Comparison of ENCODE assay signal across 32 cellular contexts in genomic region chr12:74489543-74489942, GRCh38. TPM values are rescaled to one million over a fixed set of nuclear protein-coding genes. Genes with fewer than 3 reads are reported as not detected.
DNase-seq lines count a peak whose midpoint lies in the region; ATAC-seq, FAIRE-seq and TF ChIP-seq lines count a peak whose summit lies in the region.
"Had no signal": no experiment of that assay in that cellular context is flagged by ENCODE, and none has a peak within 500 bp of the region (broad histone marks: within the 10 kb centered on the region; RNA-seq: fewer than 3 reads in every experiment).

No MANE protein-coding gene starts in this region.

- no peaks in the 10 kb centered on the region for H3K4me1 ChIP-seq in CD8-positive, alpha-beta memory T cell (ENCODE audit: insufficient read depth, low read length)
- H3K4me1 ChIP-seq in K562 (replicated peaks in 1 of 2; ENCODE audit: control insufficient read depth in 2 of 2, insufficient read depth in 2 of 2, low read length in 2 of 2): no peaks in the 10 kb centered on the region; a peak in 2 of 5 replicates
- H3K4me1 ChIP-seq in esophagus muscularis mucosa: no peaks in the 10 kb centered on the region
- no peaks in the 10 kb centered on the region for H3K4me1 ChIP-seq in HepG2 (ENCODE audit: insufficient read depth, low read length)
- H3K4me1 ChIP-seq: Caco-2, left ventricle myocardium inferior, parathyroid adenoma, right lobe of liver, SJSA1, vagina had no signal

- no peaks in the 10 kb centered on the region for H3K36me3 Mint-ChIP-seq in CD8-positive, alpha-beta memory T cell
- H3K36me3 Mint-ChIP-seq in osteocyte (ENCODE audit: unreplicated experiment): no peaks in the 10 kb centered on the region
- H3K36me3 Mint-ChIP-seq: brain, mesothelial cell of epicardium, T-cell had no signal

- peaks cover 0 to 2% (median 0%) of the 10 kb centered on the region in 5 donors for H3K9me3 Mint-ChIP-seq in CD8-positive, alpha-beta memory T cell
- no peaks in the 10 kb centered on the region for H3K9me3 Mint-ChIP-seq in osteocyte (ENCODE audit: unreplicated experiment)
- H3K9me3 Mint-ChIP-seq: brain, mesothelial cell of epicardium, nephron, T-cell had no signal

- FAIRE-seq in GM19239 (lab: Jason Lieb, UNC): peak; percentile 68
- FAIRE-seq in K562 (lab: Jason Lieb, UNC): no peak
- FAIRE-seq in HepG2 (lab: Jason Lieb, UNC): no peak
- FAIRE-seq: TTC549 had no signal

- H4K20me1 ChIP-seq in K562 (replicated peaks; ENCODE audit: control insufficient read depth, insufficient read depth, low read length) (no peaks in the 10 kb centered on the region), HepG2 (ENCODE audit: insufficient read depth, low read length) (no peaks in the 10 kb centered on the region)
- H4K20me1 ChIP-seq: BLaER1 had no signal

- no peaks in the 10 kb centered on the region for H3K9me3 ChIP-seq in CD8-positive, alpha-beta memory T cell (ENCODE audit: low read length)
- H3K9me3 ChIP-seq in K562 (replicated peaks; ENCODE audit: control insufficient read depth, insufficient read depth, low read depth, low read length) (no peaks in the 10 kb centered on the region), esophagus muscularis mucosa (no peaks in the 10 kb centered on the region), HepG2 (ENCODE audit: low read length) (no peaks in the 10 kb centered on the region)
- H3K9me3 ChIP-seq: BLaER1, Caco-2, left ventricle myocardium inferior, right lobe of liver, SJSA1, thoracic aorta, vagina had no signal

- peaks cover 2 to 10% of the 10 kb centered on the region in 2 donors for H3K27me3 Mint-ChIP-seq in CD8-positive, alpha-beta memory T cell
- peaks cover 12% of the 10 kb centered on the region for H3K27me3 Mint-ChIP-seq in osteocyte (ENCODE audit: unreplicated experiment)

- no TSS peak for BruUV-seq in K562 (replicated peaks; lab: Mats Ljungman, UMichigan)
- BruUV-seq in HepG2 (replicated peaks; lab: Mats Ljungman, UMichigan): no TSS peak

- ATAC-seq in HG02678 (IDR thresholded peaks at IDR 0.05; ENCODE audit: unreplicated experiment) (peak; percentile 23), K562 (peak; percentile 50; the same call in 2 of the 3 replicates), HepG2 (no peak)
- ATAC-seq: activated CD8-positive, alpha-beta T cell treated with anti-CD3 and anti-CD28 coated beads, Interleukin-2, amount 10 ng/mL, durations not matched to agents 7 days and 5 days; stimulated activated naive CD8-positive, alpha-beta T cell treated with anti-CD3 and anti-CD28 coated beads, Interleukin-15, Interleukin-2, amounts not matched to agents 100 U/mL and 50 U/mL, for 24 hours had no signal

- TF ChIP-seq POLR2A in K562 (conservative IDR thresholded peaks at IDR 0.05) (no peak), esophagus muscularis mucosa (IDR thresholded peaks at IDR 0.05; ENCODE audit: low read depth) (no peak), HepG2 (IDR thresholded peaks at IDR 0.05; ENCODE audit: insufficient read depth in 1 of 2, low read depth in 2 of 2, low read length in 2 of 2) (no peak)

- H3K36me3 ChIP-seq in CD8-positive, alpha-beta memory T cell (ENCODE audit: insufficient read depth, low read length): no peaks in the 10 kb centered on the region
- no peaks in the 10 kb centered on the region for H3K36me3 ChIP-seq in K562 (ENCODE audit: control insufficient read depth, insufficient read depth, low read length)
- no peaks in the 10 kb centered on the region for H3K36me3 ChIP-seq in esophagus muscularis mucosa
- no peaks in the 10 kb centered on the region for H3K36me3 ChIP-seq in HepG2 (replicated peaks in 1 of 2; ENCODE audit: control insufficient read depth in 1 of 2, insufficient read depth in 2 of 2, low read length in 2 of 2)
- H3K36me3 ChIP-seq: BLaER1, left ventricle myocardium inferior, right lobe of liver, SJSA1, thoracic aorta, vagina had no signal

- H3K27ac ChIP-seq in CD8-positive, alpha-beta memory T cell (ENCODE audit: low read depth, low read length): no peak overlapping the region
- H3K27ac ChIP-seq in K562 (ENCODE audit: extremely low read depth, low read depth, low read length): peak overlapping the region; percentile 42; the same call in 1 of the 3 replicates
- H3K27ac ChIP-seq in esophagus muscularis mucosa (replicated peaks in 1 of 4): no peak overlapping the region
- H3K27ac ChIP-seq in HepG2 (ENCODE audit: extremely low read length, insufficient read depth, low read length): no peak overlapping the region
- H3K27ac ChIP-seq: BLaER1, left ventricle myocardium inferior, parathyroid adenoma, right lobe of liver, SJSA1, thoracic aorta, vagina had no signal

- no peak overlapping the region for H3K4me3 ChIP-seq in CD8-positive, alpha-beta memory T cell (ENCODE audit: low read length)
- H3K4me3 ChIP-seq in K562 (no peak overlapping the region), esophagus muscularis mucosa (no peak overlapping the region), HepG2 (replicated peaks in 1 of 3; ENCODE audit: insufficient read depth in 1 of 3, low read depth in 2 of 3, low read length in 3 of 3) (no peak overlapping the region)
- H3K4me3 ChIP-seq: BLaER1, left ventricle myocardium inferior, SJSA1, thoracic aorta, vagina had no signal

- no peak overlapping the region for H3K4me2 ChIP-seq in K562 (ENCODE audit: insufficient read depth, low read length)
- H3K4me2 ChIP-seq in HepG2 (ENCODE audit: low read depth, low read length): no peak overlapping the region
- H3K4me2 ChIP-seq: BLaER1 had no signal

- H3K9ac ChIP-seq in K562 (ENCODE audit: insufficient read depth in 1 of 2, low read depth in 2 of 2, low read length in 2 of 2): no peak overlapping the region; a peak in 1 of 4 replicates
- H3K9ac ChIP-seq in HepG2 (ENCODE audit: insufficient read depth, low read depth, low read length): no peak overlapping the region
- H3K9ac ChIP-seq: BLaER1, parathyroid adenoma had no signal

- H3K79me2 ChIP-seq in K562 (ENCODE audit: control insufficient read depth, insufficient read depth, low read length) (no peaks in the 10 kb centered on the region), HepG2 (ENCODE audit: insufficient read depth, low read length) (no peaks in the 10 kb centered on the region)
- H3K79me2 ChIP-seq: parathyroid adenoma had no signal

- TF ChIP-seq CTCF in K562 (IDR thresholded peaks at IDR 0.05 in 2 of 3, conservative IDR thresholded peaks at IDR 0.05 in 1 of 3; ENCODE audit: insufficient read depth in 2 of 3, low read depth in 1 of 3, low read length in 3 of 3) (no peak), osteocyte (IDR thresholded peaks at IDR 0.05) (no peak), esophagus muscularis mucosa (IDR thresholded peaks at IDR 0.05) (no peak), HepG2 (CRISPR knock-in tag; IDR thresholded peaks at IDR 0.05) (no peak)

- POLR2A ChIA-PET in CD8-positive, alpha-beta memory T cell (lab: Charles Lee): no interaction called here
- POLR2A ChIA-PET in K562 (lab: Yijun Ruan, JAX) (no interaction called here), HepG2 (lab: Yijun Ruan, JAX) (no interaction called here)

- H3K27me3 ChIP-seq in CD8-positive, alpha-beta memory T cell (ENCODE audit: insufficient read depth, low read length, poor library complexity, severe bottlenecking): no peaks in the 10 kb centered on the region
- H3K27me3 ChIP-seq in K562 (ENCODE audit: control insufficient read depth in 2 of 2, insufficient read depth in 2 of 2, low read length in 2 of 2) (no peaks in the 10 kb centered on the region), esophagus muscularis mucosa (no peaks in the 10 kb centered on the region), HepG2 (ENCODE audit: control insufficient read depth in 1 of 2, insufficient read depth in 2 of 2, low read length in 2 of 2) (no peaks in the 10 kb centered on the region; a peak in 1 of 5 replicates)
- H3K27me3 ChIP-seq: BLaER1, right lobe of liver, SJSA1, vagina had no signal

- CTCF ChIA-PET in CD8-positive, alpha-beta memory T cell (lab: Charles Lee): no interaction called here
- CTCF ChIA-PET in K562 (lab: Yijun Ruan, JAX; ENCODE audit: low intra/inter-chr PET ratio) (no interaction called here), HepG2 (lab: Yijun Ruan, JAX; ENCODE audit: low intra/inter-chr PET ratio, low total read pairs) (no interaction called here)

- intact Hi-C loops in K562 (cut with micrococcal nuclease) (no loop called here), esophagus muscularis mucosa (cut with DNase I) (no loop called here), HepG2 (cut with micrococcal nuclease; ENCODE audit: unreplicated experiment) (no loop called here)

- H3K4me1 Mint-ChIP-seq in CD8-positive, alpha-beta memory T cell: peaks cover 20 to 28% (median 23%) of the 10 kb centered on the region in 3 donors
- no peaks in the 10 kb centered on the region for H3K4me1 Mint-ChIP-seq in osteocyte (ENCODE audit: unreplicated experiment)
- H3K4me1 Mint-ChIP-seq: brain, mesothelial cell of epicardium, nephron had no signal

- H3K4me3 Mint-ChIP-seq in CD8-positive, alpha-beta memory T cell: peak overlapping the region in 3 of 7 donors; percentile 16 to 30 (median 16)
- H3K4me3 Mint-ChIP-seq in osteocyte (ENCODE audit: unreplicated experiment): no peak overlapping the region
- H3K4me3 Mint-ChIP-seq: activated CD8-positive, alpha-beta T cell treated with anti-CD3 and anti-CD28 coated beads, Interleukin-2, amount 10 ng/mL, durations not matched to agents 7 days and 5 days; brain; mesothelial cell of epicardium; nephron had no signal

- H2AFZ ChIP-seq in K562 (ENCODE audit: low read depth, low read length) (no peak overlapping the region), HepG2 (ENCODE audit: low read length) (no peak overlapping the region)
- H2AFZ ChIP-seq: parathyroid adenoma had no signal

- H3K9me1 ChIP-seq in K562 (ENCODE audit: control insufficient read depth, insufficient read depth, low read length): no peaks in the 10 kb centered on the region

- DNase-seq in CD8-positive, alpha-beta memory T cell: no peak
- no peak for DNase-seq in GM19239 (ENCODE audit: insufficient read length, low spot score)
- no peak for DNase-seq in K562 (ENCODE audit: extremely low read depth in 1 of 4, low spot score in 3 of 4)
- DNase-seq in osteocyte (ENCODE audit: extremely low spot score, unreplicated experiment): no peak
- DNase-seq in RPMI8226: no peak
- DNase-seq in esophagus muscularis mucosa (ENCODE audit: extremely low spot score): no peak
- DNase-seq in HepG2 (ENCODE audit: low spot score): no peak
- DNase-seq: activated CD4-positive, alpha-beta T cell treated with anti-CD3 and anti-CD28 coated beads for 1 hour; activated CD8-positive, alpha-beta T cell treated with anti-CD3 and anti-CD28 coated beads, Interleukin-2, amount 10 ng/mL, durations not matched to agents 7 days and 5 days; activated gamma-delta T cell treated with Interleukin-2 at 50 U/mL for 16 hours; activated T-cell treated with anti-CD3 and anti-CD28 coated beads, Interleukin-2, amount 50 U/mL, for 1 hour; Caco-2; effector CD8-positive, alpha-beta T cell; erythroblast; foreskin fibroblast; KG1; left ventricle myocardium inferior; NCI-H1436 treated with DMSO at 0.1 percent for 48 hours; NCI-H510A; right lobe of liver; stimulated activated naive CD8-positive, alpha-beta T cell treated with anti-CD3 and anti-CD28 coated beads, Interleukin-15, Interleukin-2, amounts not matched to agents 100 U/mL and 50 U/mL, for 24 hours; T-cell had no signal

- TF ChIP-seq RAD21 in K562 (CRISPR knock-in tag; conservative IDR thresholded peaks at IDR 0.05 in 1 of 2, IDR thresholded peaks at IDR 0.05 in 1 of 2) (no peak), HepG2 (CRISPR knock-in tag; IDR thresholded peaks at IDR 0.05) (no peak)

- in situ Hi-C loops in K562 (cut with MboI) (no loop called here), HepG2 (cut with HindIII; ENCODE audit: extremely low pct_ligation_motif_present, low pct_unique_long_range_greater_than_20kb) (no loop called here)

- peak overlapping the region; percentile 3 to 95 (median 48) for H3K27ac Mint-ChIP-seq in CD8-positive, alpha-beta memory T cell
- H3K27ac Mint-ChIP-seq in osteocyte (ENCODE audit: unreplicated experiment): no peak overlapping the region
- H3K27ac Mint-ChIP-seq: activated CD8-positive, alpha-beta T cell treated with anti-CD3 and anti-CD28 coated beads, Interleukin-2, amount 10 ng/mL, durations not matched to agents 7 days and 5 days; brain; mesothelial cell of epicardium; nephron; T-cell had no signal

- WGBS in K562 (ENCODE audit: insufficient coverage, low coverage, missing lambda C conversion rate): 2% methylated on average over 2 of the region's 2 CpGs
- 64% methylated on average over 2 of the region's 2 CpGs for WGBS in esophagus muscularis mucosa
- 7% methylated on average over 2 of the region's 2 CpGs for WGBS in HepG2 (ENCODE audit: low lambda C conversion rate)

- TF ChIP-seq EP300 in K562 (IDR thresholded peaks at IDR 0.05; ENCODE audit: low read length) (no peak), esophagus muscularis mucosa (IDR thresholded peaks at IDR 0.05) (no peak), HepG2 (IDR thresholded peaks at IDR 0.05; ENCODE audit: low read depth in 2 of 2, low read length in 2 of 2) (no peak), HepG2 (CRISPR knock-in tag; IDR thresholded peaks at IDR 0.05; ENCODE audit: borderline replicate concordance) (no peak)

RNA-seq across cellular contexts. Expression of gene ATXN7L3B, which starts 48.1 kb away (rescaled TPM):
- total RNA-seq in CD8-positive, alpha-beta memory T cell: 10 to 100 TPM; 22.5 to 22.7 TPM
- 21.9 TPM for polyA plus RNA-seq in CD8-positive, alpha-beta memory T cell
- total RNA-seq in K562 (2011; cell fraction: chromatin; rRNA removed; ENCODE audit: low replicate concordance): 19.7 and 20.5 TPM in 2 replicates
- 19.6 and 20.2 TPM in 2 replicates for total RNA-seq in K562 (2011; cell fraction: nucleolus; rRNA removed)
- 27.8 and 30.8 TPM in 2 replicates for total RNA-seq in K562 (2011; cell fraction: nucleoplasm; rRNA removed)
- total RNA-seq in K562 (2014; rRNA removed) (20.4 and 25.3 TPM in 2 replicates), K562 (2014; rRNA removed; fragmentation: Illumina TruSeq; extraction: Trizol) (32.1 and 34.7 TPM in 2 replicates), K562 (2015; rRNA removed; fragmentation: Illumina TruSeq; extraction: Trizol) (30.1 and 31.0 TPM in 2 replicates), K562 (2021) (33.0 and 35.6 TPM in 2 replicates), osteocyte (34.2 and 34.3 TPM in 2 replicates), esophagus muscularis mucosa (10 to 100 TPM; 16.2 to 25.7 (median 20.4) TPM), HepG2 (2016; rRNA removed; fragmentation: Illumina TruSeq; extraction: Trizol) (23.8 and 34.9 TPM in 2 replicates)
- polyA plus RNA-seq in K562 (2011; rRNA removed) (34.3 and 40.5 TPM in 2 replicates), K562 (2014; fragmentation: Illumina TruSeq; extraction: Trizol) (30.6 and 31.8 TPM in 2 replicates), K562 (2014; fragmentation: Nextera tagmentation; extraction: Ambion mirVana) (10 to 100 TPM; 10.3 to 12.1 TPM), K562 (2014; rRNA removed) (22.9 and 25.1 TPM in 2 replicates), HepG2 (2011; rRNA removed) (18.0 and 20.1 TPM in 2 replicates)
- 15.1 and 30.2 TPM in 2 replicates for polyA plus RNA-seq in K562 (2011; cell fraction: cytosol; rRNA removed)
- 15.7 and 21.1 TPM in 2 replicates for polyA plus RNA-seq in K562 (2011; cell fraction: nucleus; rRNA removed)
- polyA plus RNA-seq in K562 (2012): 21.5 and 28.4 TPM in 2 replicates
- polyA minus RNA-seq in K562 (2011; rRNA and poly(A)+ RNA removed): 50.8 and 51.2 TPM in 2 replicates
- polyA minus RNA-seq in K562 (2011; cell fraction: cytosol; rRNA and poly(A)+ RNA removed): 18.2 and 24.0 TPM in 2 replicates
- 14.1 and 31.0 TPM in 2 replicates for polyA minus RNA-seq in K562 (2011; cell fraction: nucleus; rRNA and poly(A)+ RNA removed)
- 2.3 and 2.7 TPM in 2 replicates for total RNA-seq in HepG2 (2016; cell fraction: cytosol; rRNA removed; fragmentation: Illumina TruSeq; extraction: Trizol; ENCODE audit: low read depth)
- 24.1 and 33.1 TPM in 2 replicates for total RNA-seq in HepG2 (2016; cell fraction: insoluble cytoplasmic fraction; rRNA removed; fragmentation: Illumina TruSeq; extraction: Trizol)
- 13.8 and 14.3 TPM in 2 replicates for total RNA-seq in HepG2 (2016; cell fraction: membrane; rRNA removed; fragmentation: Illumina TruSeq; extraction: Trizol)
- total RNA-seq in HepG2 (2016; cell fraction: nucleus; rRNA removed; fragmentation: Illumina TruSeq; extraction: Trizol): 24.5 and 24.9 TPM in 2 replicates
- polyA plus RNA-seq in HepG2 (2011; cell fraction: cytosol; rRNA removed): 12.2 and 18.2 TPM in 2 replicates
- polyA plus RNA-seq in HepG2 (2011; cell fraction: nucleus; rRNA removed): 8.6 and 11.0 TPM in 2 replicates
- polyA plus RNA-seq in HepG2 (2012): 19.9 and 21.5 TPM in 2 replicates
- 1.4 and 1.5 TPM in 2 replicates for polyA plus RNA-seq in HepG2 (2016; cell fraction: cytosol; fragmentation: Illumina TruSeq; extraction: Trizol; ENCODE audit: low read depth)
- 37.9 and 38.8 TPM in 2 replicates for polyA plus RNA-seq in HepG2 (2016; cell fraction: insoluble cytoplasmic fraction; fragmentation: Illumina TruSeq; extraction: Trizol; ENCODE audit: low read depth)
- 7.9 and 8.5 TPM in 2 replicates for polyA plus RNA-seq in HepG2 (2016; cell fraction: membrane; fragmentation: Illumina TruSeq; extraction: Trizol; ENCODE audit: low read depth)
- polyA plus RNA-seq in HepG2 (2016; cell fraction: nucleus; fragmentation: Illumina TruSeq; extraction: Trizol; ENCODE audit: insufficient read depth, low read depth): 24.0 and 25.3 TPM in 2 replicates
- 21.7 and 27.2 TPM in 2 replicates for polyA minus RNA-seq in HepG2 (2011; rRNA and poly(A)+ RNA removed; ENCODE audit: low replicate concordance)
- 16.2 and 17.8 TPM in 2 replicates for polyA minus RNA-seq in HepG2 (2011; cell fraction: cytosol; rRNA and poly(A)+ RNA removed)
- 27.8 and 29.2 TPM in 2 replicates for polyA minus RNA-seq in HepG2 (2011; cell fraction: nucleus; rRNA and poly(A)+ RNA removed)
